1 cellular context compared by ENCODE assay signal in genomic region chr17:37744961-37745800, GRCh38.
TF ChIP-seq lines count a peak whose summit lies in the region.

HNF1B (minus strand) TSS chr17:37745059; CDS start chr17:37744884, 175 bp downstream.

TF ChIP-seq in GM12878, 131 proteins besides CTCF, POLR2A, EP300 and RAD21 (continued from another document and continues in another):
- TF ChIP-seq CUX1 (IDR thresholded peaks at IDR 0.05; ENCODE audit: insufficient replicate concordance, low read depth, low read length) (no peak), SREBF2 (IDR thresholded peaks at IDR 0.05; ENCODE audit: low read length) (no peak), WRNIP1 (IDR thresholded peaks at IDR 0.05; ENCODE audit: borderline replicate concordance, low read depth, low read length) (no peak), STAT3 (IDR thresholded peaks at IDR 0.05; ENCODE audit: low read depth, low read length) (no peak), BCLAF1 (IDR thresholded peaks at IDR 0.05) (0 out of 2 replicates have a peak, but pooled peaks have one; percentile 17), KDM1A (IDR thresholded peaks at IDR 0.05; ENCODE audit: borderline replicate concordance) (no peak), SRF (IDR thresholded peaks at IDR 0.05; ENCODE audit: low read depth in 2 of 2, low read length in 2 of 2) (no peak), RBBP5 (conservative IDR thresholded peaks at IDR 0.05) (no peak), HSF1 (IDR thresholded peaks at IDR 0.05; ENCODE audit: low read depth, low read length) (no peak; the same call in 1 of the 2 replicates), ZBTB4 (CRISPR knock-in tag; IDR thresholded peaks at IDR 0.05) (no peak), ZNF207 (IDR thresholded peaks at IDR 0.05; ENCODE audit: borderline replicate concordance) (peak; percentile 70; the same call in 1 of the 2 replicates), SUZ12 (IDR thresholded peaks at IDR 0.05; ENCODE audit: unreplicated experiment) (no peak), MXI1 (IDR thresholded peaks at IDR 0.05; ENCODE audit: low read depth, low read length) (no peak), CEBPB (IDR thresholded peaks at IDR 0.05; ENCODE audit: borderline replicate concordance in 1 of 2, low read depth in 2 of 2, low read length in 2 of 2) (no peak), CREM (IDR thresholded peaks at IDR 0.05; ENCODE audit: low read depth) (peak; percentile 52; the same call in 1 of the 2 replicates), ZNF217 (IDR thresholded peaks at IDR 0.05) (no peak), ETV6 (conservative IDR thresholded peaks at IDR 0.05 in 1 of 2, IDR thresholded peaks at IDR 0.05 in 1 of 2; ENCODE audit: borderline replicate concordance in 1 of 2, low read depth in 1 of 2) (no peak), MEF2A (IDR thresholded peaks at IDR 0.05; ENCODE audit: insufficient read depth, low read depth, low read length) (no peak), KAT2A (conservative IDR thresholded peaks at IDR 0.05; ENCODE audit: control insufficient read depth, low read depth, low read length) (no peak), TCF12 (IDR thresholded peaks at IDR 0.05; ENCODE audit: low read depth, low read length) (no peak), ZSCAN29 (IDR thresholded peaks at IDR 0.05) (0 out of 2 replicates have a peak, but pooled peaks have one; percentile 57), MTA3 (IDR thresholded peaks at IDR 0.05; ENCODE audit: borderline replicate concordance, low read length) (no peak), ZBTB11 (CRISPR knock-in tag; IDR thresholded peaks at IDR 0.05) (no peak), MAX (IDR thresholded peaks at IDR 0.05; ENCODE audit: low read depth, low read length) (peak; percentile 19; the same call in 1 of the 2 replicates), TARDBP (IDR thresholded peaks at IDR 0.05; ENCODE audit: borderline replicate concordance) (no peak), GATAD2B (conservative IDR thresholded peaks at IDR 0.05; ENCODE audit: low read depth) (peak; percentile 95), SIN3A (IDR thresholded peaks at IDR 0.05; ENCODE audit: low read depth, low read length) (no peak), IKZF2 (IDR thresholded peaks at IDR 0.05) (peak; percentile 98 to 99), RELA (IDR thresholded peaks at IDR 0.05; ENCODE audit: borderline replicate concordance, partially characterized antibody) (peak; percentile 94), FOXK2 (IDR thresholded peaks at IDR 0.05) (no peak), ATF2 (IDR thresholded peaks at IDR 0.05; ENCODE audit: low read length) (no peak), SMC3 (IDR thresholded peaks at IDR 0.05; ENCODE audit: borderline replicate concordance, low read length) (no peak; the same call in 1 of the 2 replicates), CBFB (IDR thresholded peaks at IDR 0.05; ENCODE audit: low read depth) (no peak), CREB1 (IDR thresholded peaks at IDR 0.05; ENCODE audit: low read depth) (no peak), NKRF (conservative IDR thresholded peaks at IDR 0.05) (no peak; the same call in none of the 2 replicates), CHD2 (IDR thresholded peaks at IDR 0.05; ENCODE audit: borderline replicate concordance, low read depth, low read length) (no peak), SP1 (IDR thresholded peaks at IDR 0.05; ENCODE audit: low read depth, low read length) (no peak)
